ENCODE assay signal across 20 cellular contexts in the genomic region with DNA sequence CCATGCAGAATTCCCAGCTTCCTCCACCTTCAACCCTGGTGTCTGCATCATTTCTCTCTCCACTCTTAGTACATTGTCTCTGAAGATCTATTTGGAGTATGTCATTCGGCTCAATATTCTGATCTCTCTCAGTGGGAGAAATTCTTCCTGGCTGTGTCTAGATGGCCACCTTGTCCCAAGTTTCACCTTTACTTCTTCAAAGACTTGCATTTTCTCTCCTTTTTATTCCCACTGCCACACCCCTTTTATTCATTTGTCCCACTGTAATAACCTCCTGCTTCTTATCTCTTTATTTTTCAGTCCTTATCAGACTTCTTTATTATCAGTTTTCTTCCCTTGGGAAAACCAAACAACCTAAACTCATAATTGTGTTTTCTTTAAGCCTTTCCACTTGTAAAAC. TPM values are rescaled to one million over a fixed set of nuclear protein-coding genes. Genes with fewer than 3 reads are reported as not detected.
DNase-seq lines count a peak whose midpoint lies in the region; FAIRE-seq and TF ChIP-seq lines count a peak whose summit lies in the region.
"Had no signal": no experiment of that assay in that cellular context is flagged by ENCODE, and none has a peak within 500 bp of the region (broad histone marks: within the 10 kb centered on the region; RNA-seq: fewer than 3 reads in every experiment).

No MANE protein-coding gene starts in this region.

- H3K27me3 ChIP-seq in hepatocyte (no peaks in the 10 kb centered on the region), small intestine (ENCODE audit: control insufficient read depth in 2 of 2, insufficient read depth in 2 of 2, low read length in 2 of 2) (no peaks in the 10 kb centered on the region), neural progenitor cell (no peaks in the 10 kb centered on the region)
- H3K27me3 ChIP-seq: BLaER1 treated with 17β-estradiol and CSF1 and Interleukin-3, amounts not matched to agents 10 nM and 100 nM had no signal

- POLR2A ChIA-PET in activated CD4-positive, alpha-beta memory T cell treated with anti-CD3 and anti-CD28 coated beads for 36 hours (lab: Charles Lee), result no interaction called here

- FAIRE-seq in small intestine (lab: Jason Lieb, UNC), result no peak
- FAIRE-seq: GM12878, GM19239, H1 had no signal

- H3K9me3 ChIP-seq in hepatocyte (ENCODE audit: low read depth), result no peaks in the 10 kb centered on the region
- H3K9me3 ChIP-seq in small intestine (ENCODE audit: control insufficient read depth, low read depth), result no peaks in the 10 kb centered on the region
- H3K9me3 ChIP-seq in neural progenitor cell (ENCODE audit: low read depth), result no peaks in the 10 kb centered on the region

- peaks cover 18% of the 10 kb centered on the region for H3K4me1 Mint-ChIP-seq in activated naive CD4-positive, alpha-beta T cell treated with anti-CD3 and anti-CD28 coated beads, Interleukin-2, amount 50 U/mL, for 24 hours
- H3K4me1 Mint-ChIP-seq in activated naive CD4-positive, alpha-beta T cell treated with anti-CD3 and anti-CD28 coated beads for 36 hours (ENCODE audit: low read depth), result peaks cover 12% of the 10 kb centered on the region
- no peaks in the 10 kb centered on the region for H3K4me1 Mint-ChIP-seq in neural progenitor cell
- peaks cover 2% of the 10 kb centered on the region for H3K4me1 Mint-ChIP-seq in activated CD4-positive, alpha-beta memory T cell treated with anti-CD3 and anti-CD28 coated beads for 36 hours (ENCODE audit: low read depth)
- H3K4me1 Mint-ChIP-seq: B cell; CD8-positive, alpha-beta memory T cell; H9 had no signal

- H3K36me3 ChIP-seq in hepatocyte (replicated peaks; ENCODE audit: insufficient read depth, low read depth) (no peaks in the 10 kb centered on the region), small intestine (ENCODE audit: control insufficient read depth in 2 of 2, insufficient read depth in 2 of 2, low read length in 2 of 2) (no peaks in the 10 kb centered on the region), neural progenitor cell (no peaks in the 10 kb centered on the region)
- H3K36me3 ChIP-seq: BLaER1 treated with 17β-estradiol and CSF1 and Interleukin-3, amounts not matched to agents 10 nM and 100 nM had no signal

- H3K9ac ChIP-seq in neural progenitor cell, result no peak overlapping the region
- H3K9ac ChIP-seq: BLaER1 treated with 17β-estradiol and CSF1 and Interleukin-3, amounts not matched to agents 10 nM and 100 nM had no signal

- 89% methylated on average over 1 of the region's 1 CpG for WGBS in hepatocyte (ENCODE audit: low lambda C conversion rate, missing lambda C conversion rate)
- 24 to 71% (median 45%) methylated on average over 1 of the region's 1 CpG for WGBS in small intestine, 3 donors

- peaks cover 16% of the 10 kb centered on the region for H3K4me1 ChIP-seq in hepatocyte (ENCODE audit: insufficient read depth)
- peaks cover 0 to 2% of the 10 kb centered on the region in 2 donors for H3K4me1 ChIP-seq in small intestine (ENCODE audit: control insufficient read depth in 2 of 2, insufficient read depth in 1 of 2, low read depth in 1 of 2, low read length in 1 of 2)
- no peaks in the 10 kb centered on the region for H3K4me1 ChIP-seq in neural progenitor cell
- H3K4me1 ChIP-seq: BLaER1 treated with 17β-estradiol and CSF1 and Interleukin-3, amounts not matched to agents 10 nM and 100 nM had no signal

- no peaks in the 10 kb centered on the region for H3F3A ChIP-seq in neural progenitor cell (ENCODE audit: low read depth)

- H3K36me3 Mint-ChIP-seq in activated naive CD4-positive, alpha-beta T cell treated with anti-CD3 and anti-CD28 coated beads, Interleukin-2, amount 50 U/mL, for 24 hours, result peaks cover 1% of the 10 kb centered on the region
- H3K36me3 Mint-ChIP-seq in activated naive CD4-positive, alpha-beta T cell treated with anti-CD3 and anti-CD28 coated beads for 36 hours (ENCODE audit: low read depth), result no peaks in the 10 kb centered on the region
- no peaks in the 10 kb centered on the region for H3K36me3 Mint-ChIP-seq in neural progenitor cell
- H3K36me3 Mint-ChIP-seq in activated CD4-positive, alpha-beta memory T cell treated with anti-CD3 and anti-CD28 coated beads for 36 hours, result no peaks in the 10 kb centered on the region
- H3K36me3 Mint-ChIP-seq: CD4-positive, CD25-positive, alpha-beta regulatory T cell had no signal

- H3K4me2 ChIP-seq in hepatocyte (no peak overlapping the region), neural progenitor cell (no peak overlapping the region)
- H3K4me2 ChIP-seq: BLaER1 treated with 17β-estradiol and CSF1 and Interleukin-3, amounts not matched to agents 10 nM and 100 nM had no signal

- peak overlapping the region; percentile 25 for H3K27ac ChIP-seq in hepatocyte
- no peak overlapping the region for H3K27ac ChIP-seq in small intestine (ENCODE audit: low read depth in 1 of 2, low read length in 1 of 2)
- H3K27ac ChIP-seq in neural progenitor cell, result no peak overlapping the region
- H3K27ac ChIP-seq: BLaER1 treated with 17β-estradiol and CSF1 and Interleukin-3, amounts not matched to agents 10 nM and 100 nM had no signal

- no peaks in the 10 kb centered on the region for H3K9me3 Mint-ChIP-seq in activated naive CD4-positive, alpha-beta T cell treated with anti-CD3 and anti-CD28 coated beads, Interleukin-2, amount 50 U/mL, for 24 hours
- H3K9me3 Mint-ChIP-seq in activated naive CD4-positive, alpha-beta T cell treated with anti-CD3 and anti-CD28 coated beads for 36 hours, result no peaks in the 10 kb centered on the region
- no peaks in the 10 kb centered on the region for H3K9me3 Mint-ChIP-seq in neural progenitor cell
- peaks cover under 1% of the 10 kb centered on the region for H3K9me3 Mint-ChIP-seq in activated CD4-positive, alpha-beta memory T cell treated with anti-CD3 and anti-CD28 coated beads for 36 hours
- H3K9me3 Mint-ChIP-seq: CD8-positive, alpha-beta memory T cell; H9 had no signal

- no peaks in the 10 kb centered on the region for H3K27me3 Mint-ChIP-seq in activated naive CD4-positive, alpha-beta T cell treated with anti-CD3 and anti-CD28 coated beads, Interleukin-2, amount 50 U/mL, for 24 hours
- H3K27me3 Mint-ChIP-seq in activated naive CD4-positive, alpha-beta T cell treated with anti-CD3 and anti-CD28 coated beads for 36 hours (ENCODE audit: low read depth), result no peaks in the 10 kb centered on the region
- H3K27me3 Mint-ChIP-seq in neural progenitor cell (ENCODE audit: insufficient read depth, low read depth), result peaks cover 4% of the 10 kb centered on the region
- H3K27me3 Mint-ChIP-seq in activated CD4-positive, alpha-beta memory T cell treated with anti-CD3 and anti-CD28 coated beads for 36 hours, result peaks cover 4% of the 10 kb centered on the region

- TF ChIP-seq CTCF in LNCaP clone FGC (IDR thresholded peaks at IDR 0.05; ENCODE audit: control insufficient read depth, extremely low read depth, insufficient read depth), result peak; percentile 7; the same call in 1 of the 2 replicates
- TF ChIP-seq CTCF in hepatocyte (IDR thresholded peaks at IDR 0.05; ENCODE audit: poor library complexity), result no peak
- no peak for TF ChIP-seq CTCF in neural progenitor cell (IDR thresholded peaks at IDR 0.05)

- intact Hi-C loops in activated naive CD4-positive, alpha-beta T cell treated with anti-CD3 and anti-CD28 coated beads for 36 hours (cut with micrococcal nuclease), result no loop called here
- intact Hi-C loops in activated CD4-positive, alpha-beta memory T cell treated with anti-CD3 and anti-CD28 coated beads for 36 hours (cut with micrococcal nuclease), result no loop called here

- H3K4me3 ChIP-seq in LNCaP clone FGC (ENCODE audit: low read depth, low read length) (no peak overlapping the region), hepatocyte (no peak overlapping the region), small intestine (ENCODE audit: low read depth in 1 of 2, low read length in 2 of 2) (no peak overlapping the region), neural progenitor cell (no peak overlapping the region)
- H3K4me3 ChIP-seq: BLaER1 treated with 17β-estradiol and CSF1 and Interleukin-3, amounts not matched to agents 10 nM and 100 nM; GM12878 had no signal

- H4K20me1 ChIP-seq in hepatocyte (ENCODE audit: insufficient read depth, poor library complexity, severe bottlenecking) (no peaks in the 10 kb centered on the region), neural progenitor cell (ENCODE audit: low read depth) (no peaks in the 10 kb centered on the region)
- H4K20me1 ChIP-seq: BLaER1 treated with 17β-estradiol and CSF1 and Interleukin-3, amounts not matched to agents 10 nM and 100 nM had no signal

- no peak overlapping the region for H2AFZ ChIP-seq in hepatocyte
- no peak overlapping the region for H2AFZ ChIP-seq in neural progenitor cell (replicated peaks)

- CTCF ChIA-PET in activated naive CD4-positive, alpha-beta T cell treated with anti-CD3 and anti-CD28 coated beads for 36 hours (lab: Charles Lee), result no interaction called here
- CTCF ChIA-PET in activated CD4-positive, alpha-beta memory T cell treated with anti-CD3 and anti-CD28 coated beads for 36 hours (lab: Charles Lee), result no interaction called here

- no peaks in the 10 kb centered on the region for H3K9me2 ChIP-seq in hepatocyte (replicated peaks; ENCODE audit: insufficient read depth)

- H3K4me3 Mint-ChIP-seq in activated naive CD4-positive, alpha-beta T cell treated with anti-CD3 and anti-CD28 coated beads, Interleukin-2, amount 50 U/mL, for 24 hours, result no peak overlapping the region
- H3K4me3 Mint-ChIP-seq in activated naive CD4-positive, alpha-beta T cell treated with anti-CD3 and anti-CD28 coated beads for 36 hours, result no peak overlapping the region
- no peak overlapping the region for H3K4me3 Mint-ChIP-seq in neural progenitor cell
- H3K4me3 Mint-ChIP-seq in activated CD4-positive, alpha-beta memory T cell treated with anti-CD3 and anti-CD28 coated beads for 36 hours, result no peak overlapping the region
- H3K4me3 Mint-ChIP-seq: B cell; CD4-positive, CD25-positive, alpha-beta regulatory T cell; CD8-positive, alpha-beta memory T cell; H9 had no signal

- DNase-seq in activated naive CD4-positive, alpha-beta T cell treated with anti-CD3 and anti-CD28 coated beads for 36 hours, result no peak
- DNase-seq in LNCaP clone FGC (ENCODE audit: low read depth) (peak; percentile 13), hepatocyte (ENCODE audit: low spot score) (no peak), small intestine (peak; percentile 69), neural progenitor cell (ENCODE audit: low spot score) (no peak)
- no peak for DNase-seq in activated CD4-positive, alpha-beta memory T cell treated with anti-CD3 and anti-CD28 coated beads for 36 hours
- DNase-seq: CD4-positive, CD25-positive, alpha-beta regulatory T cell; CD8-positive, alpha-beta memory T cell; COR-L47; DMS 273 treated with DMSO at 0.1 percent for 48 hours; DMS53; DND-41; EL; H9 had no signal

- no peaks in the 10 kb centered on the region for H3K79me2 ChIP-seq in hepatocyte
- no peaks in the 10 kb centered on the region for H3K79me2 ChIP-seq in neural progenitor cell (ENCODE audit: low read depth)

- peak overlapping the region; percentile 82 for H3K27ac Mint-ChIP-seq in activated naive CD4-positive, alpha-beta T cell treated with anti-CD3 and anti-CD28 coated beads, Interleukin-2, amount 50 U/mL, for 24 hours
- H3K27ac Mint-ChIP-seq in activated naive CD4-positive, alpha-beta T cell treated with anti-CD3 and anti-CD28 coated beads for 36 hours, result no peak overlapping the region
- no peak overlapping the region for H3K27ac Mint-ChIP-seq in neural progenitor cell
- H3K27ac Mint-ChIP-seq in activated CD4-positive, alpha-beta memory T cell treated with anti-CD3 and anti-CD28 coated beads for 36 hours, result no peak overlapping the region
- H3K27ac Mint-ChIP-seq: B cell; CD4-positive, CD25-positive, alpha-beta regulatory T cell; CD8-positive, alpha-beta memory T cell; H9 had no signal

RNA-seq across cellular contexts. Expression of a gene that starts 54.3 kb away (rescaled TPM):
- total RNA-seq in activated naive CD4-positive, alpha-beta T cell treated with anti-CD3 and anti-CD28 coated beads for 36 hours, result 1 to 10 TPM; 9.7 to 10.0 TPM
- total RNA-seq in hepatocyte (97.9 and 99.1 TPM in 2 replicates), neural progenitor cell (ENCODE audit: low replicate concordance) (35.7 and 50.8 TPM in 2 replicates)
- polyA plus RNA-seq in hepatocyte (32.7 and 40.9 TPM in 2 replicates), small intestine (10 to 100 TPM in 1 of 3 donors, 1 to 10 TPM in 2; 6.8 to 35.6 (median 8.3) TPM)
- total RNA-seq in activated CD4-positive, alpha-beta memory T cell treated with anti-CD3 and anti-CD28 coated beads for 36 hours, result 1 to 10 TPM; 8.9 to 9.2 TPM

Comparison
In these comparisons a context has a peak if more than half of its experiments do, and no peak if none do; other contexts are left out.
1. DNase-seq: peak in LNCaP clone FGC (single experiment) and small intestine (single experiment); none in activated naive CD4-positive, alpha-beta T cell treated with anti-CD3 and anti-CD28 coated beads for 36 hours (single experiment), hepatocyte (single experiment), neural progenitor cell (single experiment) and activated CD4-positive, alpha-beta memory T cell treated with anti-CD3 and anti-CD28 coated beads for 36 hours (single experiment).